ENCODE assay signal across 1 cellular context in genomic region chr11:20207781-20208621, GRCh38.
TF ChIP-seq lines count a peak whose summit lies in the region.

No MANE protein-coding gene starts in this region.

TF ChIP-seq in A549, 52 proteins besides CTCF, POLR2A, EP300 and RAD21 (continued from another document):
- TF ChIP-seq USF2 (IDR thresholded peaks at IDR 0.05) (no peak), BCL3 (IDR thresholded peaks at IDR 0.05) (no peak), ATOH8 (CRISPR knock-in tag; IDR thresholded peaks at IDR 0.05; ENCODE audit: low read depth) (no peak), EHMT2 (IDR thresholded peaks at IDR 0.05; ENCODE audit: low read depth) (no peak), MYC (IDR thresholded peaks at IDR 0.05; ENCODE audit: borderline replicate concordance, low read length) (no peak), GATA3 (IDR thresholded peaks at IDR 0.05; ENCODE audit: borderline replicate concordance) (no peak), HOXB5 (CRISPR knock-in tag; IDR thresholded peaks at IDR 0.05) (no peak), ELK1 (IDR thresholded peaks at IDR 0.05; ENCODE audit: low read depth, low read length) (no peak)
